ENCODE assay signal across 8 cellular contexts in genomic region chr3:132726341-132726823, GRCh38. TPM values are rescaled to one million over a fixed set of nuclear protein-coding genes. Genes with fewer than 3 reads are reported as not detected.
DNase-seq lines count a peak whose midpoint lies in the region; ATAC-seq, FAIRE-seq and TF ChIP-seq lines count a peak whose summit lies in the region.

No MANE protein-coding gene starts in this region.

- no peaks in the 10 kb centered on the region for H3K27me3 ChIP-seq in H1 (replicated peaks in 1 of 4; ENCODE audit: control insufficient read depth in 3 of 4, extremely low read depth in 1 of 4, insufficient read depth in 3 of 4, low read length in 3 of 4)

- no peak overlapping the region for H3K9ac ChIP-seq in H1 (replicated peaks in 1 of 4; ENCODE audit: extremely low read depth in 1 of 4, low read depth in 3 of 4, low read length in 3 of 4)

- no peaks in the 10 kb centered on the region for H4K20me1 ChIP-seq in H1 (replicated peaks in 1 of 2; ENCODE audit: control insufficient read depth in 1 of 2, insufficient read depth in 2 of 2, low read length in 2 of 2)

- no peak overlapping the region for H2BK15ac ChIP-seq in H1 (ENCODE audit: low read length)

- H3K36me3 ChIP-seq in H1 (ENCODE audit: control insufficient read depth in 2 of 4, insufficient read depth in 4 of 4, low read length in 3 of 4): no peaks in the 10 kb centered on the region

- H4K5ac ChIP-seq in H1 (ENCODE audit: insufficient read length, low read depth, low read length): no peak overlapping the region

- no peak overlapping the region for H2AK5ac ChIP-seq in H1 (ENCODE audit: low read depth, low read length)

- WGBS in H1 (ENCODE audit: extremely low coverage in 1 of 2, insufficient coverage in 1 of 2, insufficient read length in 1 of 2, insufficient replicate concordance in 2 of 2, low coverage in 1 of 2, low lambda C conversion rate in 2 of 2, missing lambda C conversion rate in 1 of 2), 2 experiments: 74% methylated on average over 2 of the region's 2 CpGs; no CpG with 5 or more reads in 1 of the 2 experiments

- no peak overlapping the region for H2BK120ac ChIP-seq in H1 (replicated peaks; ENCODE audit: low read depth, low read length)

- H3K79me2 ChIP-seq in H1 (ENCODE audit: control insufficient read depth in 1 of 2, insufficient read depth in 2 of 2, low read length in 2 of 2): no peaks in the 10 kb centered on the region

- no peak overlapping the region for H2BK20ac ChIP-seq in H1 (ENCODE audit: low read length)

- TF ChIP-seq CTCF in H1 (IDR thresholded peaks at IDR 0.05; ENCODE audit: control extremely low read depth in 1 of 3, insufficient read depth in 1 of 3, low read depth in 1 of 3, low read length in 3 of 3) (peak in 2 of 3 experiments; percentile 34 to 63; a peak in 2 of 4 replicates), omental fat pad (IDR thresholded peaks at IDR 0.05) (peak in 2 of 3 donors; percentile 54 to 55)

- CTCF ChIA-PET in H1 (lab: Charles Lee; ENCODE audit: partially characterized antibody): interaction anchor here (0.6 to 8.9 kb wide), 52 partner anchors 11 to 1649 kb away, joined by 3 to 93 read pairs (median 4); partner anchors contain the start of genes ACAD11, BFSP2 and TMEM108

- POLR2A ChIA-PET in H1 (lab: Charles Lee; ENCODE audit: partially characterized antibody): no interaction called here

- no peak overlapping the region for H3K4me3 ChIP-seq in H1 (ENCODE audit: extremely low read depth in 1 of 4, insufficient read depth in 2 of 4, low read depth in 3 of 4, low read length in 4 of 4)

- no peaks in the 10 kb centered on the region; a peak in 1 of 7 replicates for H3K4me1 ChIP-seq in H1 (replicated peaks in 1 of 4; ENCODE audit: control insufficient read depth in 3 of 4, insufficient read depth in 4 of 4, low read length in 3 of 4)

- H3K56ac ChIP-seq in H1 (replicated peaks; ENCODE audit: insufficient read length, low read depth, low read length): no peak overlapping the region

- no peaks in the 10 kb centered on the region for H3K79me1 ChIP-seq in H1 (ENCODE audit: low read depth, low read length)

- in situ Hi-C loops in Caki2 (cut with HindIII; ENCODE audit: low pct_unique_long_range_greater_than_20kb, low sequenced_read_pairs): no loop called here

- no peak overlapping the region for H4K8ac ChIP-seq in H1 (ENCODE audit: extremely low read depth, insufficient read depth, low read length)

- TF ChIP-seq POLR2A in H1 (IDR thresholded peaks at IDR 0.05; ENCODE audit: control extremely low read depth in 1 of 2, low read depth in 2 of 2, low read length in 2 of 2): no peak

- DNase-seq in Caki2 (ENCODE audit: low read depth) (peak; percentile 36), HuH-7.5 (ENCODE audit: low spot score) (peak; percentile 19), NOMO-1 treated with DMSO at 0.1 percent for 48 hours (lab: John Stamatoyannopoulos, UW; ENCODE audit: unreplicated experiment) (peak; percentile 70), H1 (ENCODE audit: low read depth in 1 of 2, low spot score in 2 of 2) (no peak), omental fat pad (ENCODE audit: low spot score) (no peak), NCI-H1048 (lab: John Stamatoyannopoulos, UW) (no peak), GDM1 (lab: John Stamatoyannopoulos, UW) (no peak)

- no peaks in the 10 kb centered on the region for H3K23me2 ChIP-seq in H1 (ENCODE audit: low read depth, low read length)

- FAIRE-seq in H1 (lab: Jason Lieb, UNC): peak; percentile 89

- H3K18ac ChIP-seq in H1 (ENCODE audit: extremely low read depth, low read length): no peak overlapping the region

- no peak overlapping the region for H2BK5ac ChIP-seq in H1 (ENCODE audit: low read depth, low read length)

- H3K4ac ChIP-seq in H1 (replicated peaks; ENCODE audit: insufficient read length, low read depth, low read length): no peak overlapping the region

- no peak overlapping the region for H3K23ac ChIP-seq in H1 (ENCODE audit: insufficient read length)

- H2AFZ ChIP-seq in H1 (ENCODE audit: low read length): no peak overlapping the region

- TF ChIP-seq RAD21 in H1 (IDR thresholded peaks at IDR 0.05 in 1 of 2, conservative IDR thresholded peaks at IDR 0.05 in 1 of 2; ENCODE audit: low read depth in 2 of 2, low read length in 2 of 2): peak; percentile 60 to 70

- ATAC-seq in omental fat pad (ENCODE audit: low FRiP score) (no peak), GM18870 (IDR thresholded peaks at IDR 0.05; ENCODE audit: unreplicated experiment) (no peak)

- no peak overlapping the region for H3K4me2 ChIP-seq in H1 (ENCODE audit: insufficient read depth in 1 of 2, low read depth in 2 of 2, low read length in 2 of 2)

- H2BK12ac ChIP-seq in H1 (ENCODE audit: low read depth, low read length): no peak overlapping the region

- TF ChIP-seq EP300 in H1 (IDR thresholded peaks at IDR 0.05; ENCODE audit: borderline replicate concordance in 1 of 2, low read depth in 2 of 2, low read length in 2 of 2): no peak

- H3K14ac ChIP-seq in H1 (ENCODE audit: insufficient read length): no peak overlapping the region

- no peak overlapping the region for H3K27ac ChIP-seq in H1 (ENCODE audit: low read depth, low read length)

- H3K9me3 ChIP-seq in H1 (ENCODE audit: insufficient read depth in 2 of 2, low read depth in 1 of 2, low read length in 1 of 2): no peaks in the 10 kb centered on the region

- no peak overlapping the region for H4K91ac ChIP-seq in H1 (replicated peaks; ENCODE audit: insufficient read length, low read length)

TF ChIP-seq in H1, 55 proteins besides CTCF, POLR2A, EP300 and RAD21:
- TF ChIP-seq ATF2 (IDR thresholded peaks at IDR 0.05; ENCODE audit: low read length) (no peak), TEAD4 (IDR thresholded peaks at IDR 0.05; ENCODE audit: low read depth, low read length) (peak; percentile 86)

RNA-seq across cellular contexts. Expression of gene NPHP3, which starts 4.2 kb away (rescaled TPM):
- total RNA-seq in Caki2 (2014; rRNA removed; shearing (Covaris generic); ENCODE audit: low replicate concordance): 11.6 and 27.3 TPM in 2 replicates
- total RNA-seq in H1 (2021; fragmentation: NEBNext Ultra II Directional; extraction: Animal tissue kit (Norgen Biotek cat#: 25700)): 10.0 and 14.8 TPM in 2 replicates
- polyA plus RNA-seq in H1 (2011; rRNA removed): 5.7 and 6.8 TPM in 2 replicates
- polyA plus RNA-seq in H1 (2011; cell fraction: cytosol; rRNA removed): 8.9 TPM
- 5.8 TPM for polyA plus RNA-seq in H1 (2011; cell fraction: nucleus; rRNA removed)
- polyA plus RNA-seq in H1 (2012, experiment 1 of 2): 5.0 to 8.4 TPM (median 6.0 TPM) in 4 replicates
- 0.39 TPM for polyA plus RNA-seq in H1 (2012, experiment 2 of 2)
- 8.3 TPM for polyA plus RNA-seq in H1 (2013, experiment 1 of 2)
- polyA plus RNA-seq in H1 (2013, experiment 2 of 2): 7.2 TPM
- 6.7 and 14.5 TPM in 2 replicates for polyA minus RNA-seq in H1 (2011; rRNA and poly(A)+ RNA removed)
- 6.0 TPM for polyA minus RNA-seq in H1 (2011; cell fraction: cytosol; rRNA and poly(A)+ RNA removed)
- 21.3 TPM for polyA minus RNA-seq in H1 (2011; cell fraction: nucleus; rRNA and poly(A)+ RNA removed)
- total RNA-seq in omental fat pad: 10 to 100 TPM; 25.6 to 46.0 (median 32.0) TPM

Comparison
In these comparisons a context has a peak if more than half of its experiments do, and no peak if none do; other contexts are left out.
1. DNase-seq: peak in Caki2 (single experiment), HuH-7.5 (single experiment) and NOMO-1 treated with DMSO at 0.1 percent for 48 hours (single experiment); none in H1 (0 of 2), omental fat pad (single experiment), NCI-H1048 (single experiment) and GDM1 (single experiment).